Comparison of ENCODE assay signal across 22 cellular contexts in genomic region chr11:61784506-61784805, GRCh38.
"Had no signal": no experiment of that assay in that cellular context is flagged by ENCODE, and none has a peak within 500 bp of the region (broad histone marks: within the 10 kb centered on the region; RNA-seq: fewer than 3 reads in every experiment).

No MANE protein-coding gene starts in this region.

- DNase-seq: activated CD4-positive, alpha-beta memory T cell treated with anti-CD3 and anti-CD28 coated beads for 36 hours; activated CD4-positive, alpha-beta T cell treated with anti-CD3 and anti-CD28 coated beads for 36 hours; activated gamma-delta T cell; activated T-cell treated with anti-CD3 and anti-CD28 coated beads, Interleukin-2, amount 50 U/mL, for 4 hours; amygdala; dermis blood vessel endothelial cell; heart right ventricle; left cardiac atrium; lower lobe of right lung; naive B cell; nucleus accumbens; spleen; stomach; WERI-Rb-1 had no signal

- H3K4me1 ChIP-seq: gastroesophageal sphincter, heart right ventricle, lower lobe of right lung, prostate gland had no signal

- H3K9me3 Mint-ChIP-seq: activated CD4-positive, alpha-beta memory T cell treated with anti-CD3 and anti-CD28 coated beads for 36 hours; activated naive CD4-positive, alpha-beta T cell treated with anti-CD3 and anti-CD28 coated beads, Interleukin-2, amount 50 U/mL, for 72 hours; activated T-cell treated with anti-CD3 and anti-CD28 coated beads, Interleukin-2, amount 50 U/mL, for 4 hours; naive B cell had no signal

- H3K9me3 ChIP-seq: gastroesophageal sphincter, heart right ventricle, lower lobe of right lung, prostate gland, spleen, stomach, thoracic aorta had no signal

- H3K27me3 Mint-ChIP-seq: activated CD4-positive, alpha-beta memory T cell treated with anti-CD3 and anti-CD28 coated beads for 36 hours; activated CD4-positive, alpha-beta T cell treated with anti-CD3 and anti-CD28 coated beads for 36 hours; naive B cell had no signal

- H3K27me3 ChIP-seq: brain microvascular endothelial cell, gastroesophageal sphincter, heart right ventricle, spleen, stomach had no signal

- H3K27ac ChIP-seq: epithelial cell of prostate, gastroesophageal sphincter, heart right ventricle, lower lobe of right lung, prostate gland, spleen, stomach, thoracic aorta, WERI-Rb-1 had no signal

- ATAC-seq: activated CD4-positive, alpha-beta T cell treated with anti-CD3 and anti-CD28 coated beads for 36 hours; activated naive CD4-positive, alpha-beta T cell treated with anti-CD3 and anti-CD28 coated beads, Interleukin-2, amount 50 U/mL, for 72 hours; activated T-cell treated with anti-CD3 and anti-CD28 coated beads, Interleukin-2, amount 50 U/mL, for 4 hours; gastroesophageal sphincter; heart right ventricle; left cardiac atrium; lower lobe of right lung; sciatic nerve; SK-N-SH treated with all-trans-retinoic acid at 6 μM for 48 hours had no signal

- H3K4me1 Mint-ChIP-seq: activated CD4-positive, alpha-beta T cell treated with anti-CD3 and anti-CD28 coated beads for 36 hours had no signal

- H3K36me3 Mint-ChIP-seq: activated naive CD4-positive, alpha-beta T cell treated with anti-CD3 and anti-CD28 coated beads, Interleukin-2, amount 50 U/mL, for 72 hours had no signal

- H3K27ac Mint-ChIP-seq: activated CD4-positive, alpha-beta memory T cell treated with anti-CD3 and anti-CD28 coated beads for 36 hours; activated CD4-positive, alpha-beta T cell treated with anti-CD3 and anti-CD28 coated beads for 36 hours had no signal

- H3K4me3 Mint-ChIP-seq: activated CD4-positive, alpha-beta memory T cell treated with anti-CD3 and anti-CD28 coated beads for 36 hours; activated CD4-positive, alpha-beta T cell treated with anti-CD3 and anti-CD28 coated beads for 36 hours; activated T-cell treated with anti-CD3 and anti-CD28 coated beads, Interleukin-2, amount 50 U/mL, for 4 hours had no signal

- H3K4me3 ChIP-seq: gastroesophageal sphincter, heart right ventricle, lower lobe of right lung, prostate gland, spleen, stomach, thoracic aorta had no signal
